ENCODE assay signal across 14 cellular contexts in genomic region chr17:31754239-31754945, GRCh38.
DNase-seq lines count a peak whose midpoint lies in the region; ATAC-seq, FAIRE-seq and TF ChIP-seq lines count a peak whose summit lies in the region.
"Had no signal": no experiment of that assay in that cellular context is flagged by ENCODE, and none has a peak within 500 bp of the region (broad histone marks: within the 10 kb centered on the region; RNA-seq: fewer than 3 reads in every experiment).

No MANE protein-coding gene starts in this region.

- DNase-seq in A549 (ENCODE audit: low read depth in 1 of 2, low spot score in 1 of 2) = peak in 1 of 2 experiments; percentile 41
- peak; percentile 98 for DNase-seq in HFFc6
- no peak for DNase-seq in K562 (ENCODE audit: extremely low read depth in 1 of 4, low spot score in 3 of 4)
- peak; percentile 7 for DNase-seq in keratinocyte (ENCODE audit: low read depth, low spot score)
- no peak for DNase-seq in stimulated activated CD4-positive, alpha-beta T cell treated with anti-CD3 and anti-CD28 coated beads, Interleukin-2, amount 100 ng/mL, for 48 hours
- DNase-seq in NCI-H128 (lab: John Stamatoyannopoulos, UW; ENCODE audit: unreplicated experiment) = no peak
- no peak for DNase-seq in SIG-M5 treated with dmso at 0.1 percent for 504 hours (lab: John Stamatoyannopoulos, UW; ENCODE audit: unreplicated experiment)
- DNase-seq: ACHN, amygdala, GDM1, NCI-H187, ovary, T-helper 9 cell had no signal

- peak; percentile 15 to 37; a peak in 2 of 6 replicates for ATAC-seq in A549
- ATAC-seq in K562 = no peak
- ATAC-seq in HG03025 (IDR thresholded peaks at IDR 0.05; ENCODE audit: low FRiP score, unreplicated experiment) = no peak

- no peaks in the 10 kb centered on the region for H4K20me1 ChIP-seq in K562 (replicated peaks; ENCODE audit: control insufficient read depth, insufficient read depth, low read length)
- no peaks in the 10 kb centered on the region for H4K20me1 ChIP-seq in keratinocyte (ENCODE audit: control insufficient read depth, extremely low read depth, insufficient read depth, low read length)

- TF ChIP-seq EP300 in A549 (IDR thresholded peaks at IDR 0.05) (no peak), K562 (IDR thresholded peaks at IDR 0.05; ENCODE audit: low read length) (no peak)

- POLR2A ChIA-PET in A549 (lab: Yijun Ruan, JAX) = no interaction called here
- POLR2A ChIA-PET in K562 (lab: Yijun Ruan, JAX) = interaction anchor here (1.7 kb wide), 1 partner anchor 15 kb away, joined by 3 read pairs; no protein-coding TSS in a partner anchor

- WGBS in A549 (ENCODE audit: missing lambda C conversion rate) = 59% methylated on average over 7 of the region's 7 CpGs
- WGBS in K562 (ENCODE audit: insufficient coverage, low coverage, missing lambda C conversion rate) = 5% methylated on average over 7 of the region's 7 CpGs

- H3K27me3 Mint-ChIP-seq in HFFc6 (ENCODE audit: insufficient read depth) = no peaks in the 10 kb centered on the region; the same call in none of the 2 replicates

- no peaks in the 10 kb centered on the region for H3K9me1 ChIP-seq in K562 (ENCODE audit: control insufficient read depth, insufficient read depth, low read length)
- H3K9me1 ChIP-seq in keratinocyte (ENCODE audit: control insufficient read depth, extremely low read depth, insufficient read depth, low read length) = no peaks in the 10 kb centered on the region

- H3K27ac ChIP-seq in A549 (no peak overlapping the region), K562 (ENCODE audit: extremely low read depth, low read depth, low read length) (no peak overlapping the region), keratinocyte (ENCODE audit: control insufficient read depth, insufficient read depth, low read length) (peak overlapping the region; percentile 48)
- H3K27ac ChIP-seq: ovary had no signal

- H3K4me1 ChIP-seq in A549 (peaks cover 6% of the 10 kb centered on the region; the same call in 2 of the 3 replicates), K562 (replicated peaks in 1 of 2; ENCODE audit: control insufficient read depth in 2 of 2, insufficient read depth in 2 of 2, low read length in 2 of 2) (no peaks in the 10 kb centered on the region; a peak in 1 of 5 replicates), keratinocyte (ENCODE audit: control insufficient read depth, extremely low read depth, insufficient read depth, low read length) (peaks cover 5% of the 10 kb centered on the region)

- H3K9ac ChIP-seq in K562 (ENCODE audit: insufficient read depth in 1 of 2, low read depth in 2 of 2, low read length in 2 of 2) = no peak overlapping the region
- no peak overlapping the region for H3K9ac ChIP-seq in keratinocyte (ENCODE audit: control insufficient read depth, extremely low read depth, insufficient read depth, low read length)

- in situ Hi-C loops in K562 (cut with MboI) = no loop called here

- H3K9me3 ChIP-seq in A549 (no peaks in the 10 kb centered on the region), K562 (replicated peaks; ENCODE audit: control insufficient read depth, insufficient read depth, low read depth, low read length) (no peaks in the 10 kb centered on the region), keratinocyte (ENCODE audit: control insufficient read depth, low read depth, low read length) (no peaks in the 10 kb centered on the region)
- H3K9me3 ChIP-seq: ovary had no signal

- H2AFZ ChIP-seq in K562 (ENCODE audit: low read depth, low read length) = no peak overlapping the region
- no peak overlapping the region for H2AFZ ChIP-seq in keratinocyte (ENCODE audit: control insufficient read depth, low read length)

- H3K36me3 ChIP-seq in K562 (ENCODE audit: control insufficient read depth, insufficient read depth, low read length) = no peaks in the 10 kb centered on the region
- H3K36me3 ChIP-seq in keratinocyte (ENCODE audit: control insufficient read depth in 2 of 2, extremely low read depth in 1 of 2, insufficient read depth in 2 of 2, low read length in 2 of 2) = no peaks in the 10 kb centered on the region
- H3K36me3 ChIP-seq: ovary had no signal

- dilution Hi-C loops in keratinocyte (cut with MboI; ENCODE audit: extremely low pct_ligation_motif_present, low sequenced_read_pairs) = no loop called here

- H3K4me3 Mint-ChIP-seq in HFFc6 = no peak overlapping the region

- CTCF ChIA-PET in A549 (lab: Yijun Ruan, JAX) (no interaction called here), K562 (lab: Yijun Ruan, JAX; ENCODE audit: low intra/inter-chr PET ratio) (no interaction called here)

- H3K27me3 ChIP-seq in K562 (ENCODE audit: control insufficient read depth in 2 of 2, insufficient read depth in 2 of 2, low read length in 2 of 2) (peaks cover 5 to 22% of the 10 kb centered on the region in 2 experiments; a peak in 4 of 5 replicates), keratinocyte (ENCODE audit: control insufficient read depth, extremely low read depth, insufficient read depth, low read length) (no peaks in the 10 kb centered on the region)
- H3K27me3 ChIP-seq: ovary had no signal

- no peak for TF ChIP-seq POLR2A in A549 (IDR thresholded peaks at IDR 0.05; ENCODE audit: low read length)
- TF ChIP-seq POLR2A in K562 (conservative IDR thresholded peaks at IDR 0.05) = no peak

- peak overlapping the region; percentile 98 for H3K27ac Mint-ChIP-seq in HFFc6

- H3K9me3 Mint-ChIP-seq in HFFc6 = peaks cover 5% of the 10 kb centered on the region; the same call in 1 of the 2 replicates

- FAIRE-seq in A549 (lab: Jason Lieb, UNC) (no peak), K562 (lab: Jason Lieb, UNC) (no peak), keratinocyte (lab: Jason Lieb, UNC) (peak; percentile 43)

- TF ChIP-seq RAD21 in A549 (conservative IDR thresholded peaks at IDR 0.05 in 1 of 2, IDR thresholded peaks at IDR 0.05 in 1 of 2) (no peak), K562 (CRISPR knock-in tag; conservative IDR thresholded peaks at IDR 0.05 in 1 of 2, IDR thresholded peaks at IDR 0.05 in 1 of 2) (no peak)

- H3K4me2 ChIP-seq in A549 (no peak overlapping the region), K562 (ENCODE audit: insufficient read depth, low read length) (no peak overlapping the region), keratinocyte (ENCODE audit: control insufficient read depth, extremely low read depth, insufficient read depth, low read depth, low read length) (no peak overlapping the region)

- BruUV-seq in K562 (replicated peaks; lab: Mats Ljungman, UMichigan) = no TSS peak

- H3K4me3 ChIP-seq in A549 = no peak overlapping the region
- H3K4me3 ChIP-seq in K562 = no peak overlapping the region
- no peak overlapping the region for H3K4me3 ChIP-seq in keratinocyte (ENCODE audit: control insufficient read depth in 2 of 3, extremely low read depth in 1 of 3, insufficient read depth in 2 of 3, low read depth in 1 of 3, low read length in 3 of 3)
- H3K4me3 ChIP-seq: ovary had no signal

- TF ChIP-seq CTCF in A549 (IDR thresholded peaks at IDR 0.05) = no peak
- TF ChIP-seq CTCF in HFFc6 (IDR thresholded peaks at IDR 0.05) = no peak
- no peak for TF ChIP-seq CTCF in K562 (IDR thresholded peaks at IDR 0.05 in 2 of 3, conservative IDR thresholded peaks at IDR 0.05 in 1 of 3; ENCODE audit: insufficient read depth in 2 of 3, low read depth in 1 of 3, low read length in 3 of 3)
- no peak for TF ChIP-seq CTCF in keratinocyte (optimal IDR thresholded peaks at IDR 0.05 in 1 of 3, IDR thresholded peaks at IDR 0.05 in 1 of 3, conservative IDR thresholded peaks at IDR 0.05 in 1 of 3; ENCODE audit: extremely low read depth in 1 of 3, insufficient read depth in 2 of 3, low read length in 3 of 3)

- H3K36me3 Mint-ChIP-seq in HFFc6 (ENCODE audit: low read depth) = peaks cover 5% of the 10 kb centered on the region

- intact Hi-C loops in K562 (cut with micrococcal nuclease) = no loop called here

- peaks cover 62% of the 10 kb centered on the region for H3K4me1 Mint-ChIP-seq in HFFc6 (ENCODE audit: low read depth)

- H3K79me2 ChIP-seq in K562 (ENCODE audit: control insufficient read depth, insufficient read depth, low read length) (no peaks in the 10 kb centered on the region), keratinocyte (ENCODE audit: control insufficient read depth, insufficient read depth, low read length) (no peaks in the 10 kb centered on the region)

TF ChIP-seq in A549, 52 proteins besides CTCF, POLR2A, EP300 and RAD21:
- TF ChIP-seq MAFK (IDR thresholded peaks at IDR 0.05; ENCODE audit: partially characterized antibody) (peak; percentile 9), TFCP2L1 (CRISPR knock-in tag; IDR thresholded peaks at IDR 0.05) (no peak), FOSL2 (IDR thresholded peaks at IDR 0.05) (no peak), FOSL2 (CRISPR knock-in tag; IDR thresholded peaks at IDR 0.05) (peak; percentile 41; the same call in 1 of the 2 replicates), HDAC2 (IDR thresholded peaks at IDR 0.05) (no peak), ZFP36 (IDR thresholded peaks at IDR 0.05; ENCODE audit: borderline replicate concordance, partially characterized antibody) (no peak), CHD4 (IDR thresholded peaks at IDR 0.05; ENCODE audit: borderline replicate concordance) (no peak), POLR2AphosphoS2 (conservative IDR thresholded peaks at IDR 0.05; ENCODE audit: low read length) (no peak), SMC3 (IDR thresholded peaks at IDR 0.05) (no peak)

TF ChIP-seq in K562, 482 proteins besides CTCF, POLR2A, EP300 and RAD21:
- TF ChIP-seq CBFA2T3 (IDR thresholded peaks at IDR 0.05) (peak; percentile 47; the same call in 1 of the 2 replicates), KDM1A (IDR thresholded peaks at IDR 0.05) (peak in 1 of 2 experiments; percentile 78; a peak in 2 of 4 replicates), MAFK (IDR thresholded peaks at IDR 0.05; ENCODE audit: low read length) (no peak), HMG20B (CRISPR knock-in tag; IDR thresholded peaks at IDR 0.05) (no peak), SMC3 (conservative IDR thresholded peaks at IDR 0.05; ENCODE audit: insufficient read depth, low read depth, low read length) (no peak), TEAD4 (IDR thresholded peaks at IDR 0.05; ENCODE audit: low read length) (peak; percentile 26; the same call in 1 of the 2 replicates), TEAD4 (CRISPR knock-in tag; IDR thresholded peaks at IDR 0.05; ENCODE audit: borderline replicate concordance) (no peak), JUND (IDR thresholded peaks at IDR 0.05; ENCODE audit: borderline replicate concordance, low read depth, low read length) (no peak), JUND (tag; IDR thresholded peaks at IDR 0.05; ENCODE audit: borderline replicate concordance, low read depth, low read length) (no peak), CBFA2T2 (conservative IDR thresholded peaks at IDR 0.05) (peak; percentile 26; the same call in 1 of the 2 replicates)
- TF ChIP-seq, protein P1, sequence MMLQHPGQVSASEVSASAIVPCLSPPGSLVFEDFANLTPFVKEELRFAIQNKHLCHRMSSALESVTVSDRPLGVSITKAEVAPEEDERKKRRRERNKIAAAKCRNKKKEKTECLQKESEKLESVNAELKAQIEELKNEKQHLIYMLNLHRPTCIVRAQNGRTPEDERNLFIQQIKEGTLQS (IDR thresholded peaks at IDR 0.05) = peak; percentile 24; the same call in 1 of the 2 replicates
- TF ChIP-seq, protein P1 (CRISPR knock-in tag; conservative IDR thresholded peaks at IDR 0.05) = no peak

Comparison
In these comparisons a context has a peak if more than half of its experiments do, and no peak if none do; other contexts are left out.
1. ATAC-seq: peak in A549 (2 of 2); none in K562 (single experiment) and HG03025 (single experiment).
2. DNase-seq: peak in HFFc6 (single experiment) and keratinocyte (single experiment); none in K562 (0 of 4), stimulated activated CD4-positive, alpha-beta T cell treated with anti-CD3 and anti-CD28 coated beads, Interleukin-2, amount 100 ng/mL, for 48 hours (0 of 2), NCI-H128 (single experiment) and SIG-M5 treated with dmso at 0.1 percent for 504 hours (single experiment).
3. Of the 35 proteins assayed by ChIP-seq in both K562 and A549: peak only in K562: none; only in A549: MAFK; in both: none; in neither: 33; mixed calls (peak in some experiments, not most) for 1.